In the genomic region with DNA sequence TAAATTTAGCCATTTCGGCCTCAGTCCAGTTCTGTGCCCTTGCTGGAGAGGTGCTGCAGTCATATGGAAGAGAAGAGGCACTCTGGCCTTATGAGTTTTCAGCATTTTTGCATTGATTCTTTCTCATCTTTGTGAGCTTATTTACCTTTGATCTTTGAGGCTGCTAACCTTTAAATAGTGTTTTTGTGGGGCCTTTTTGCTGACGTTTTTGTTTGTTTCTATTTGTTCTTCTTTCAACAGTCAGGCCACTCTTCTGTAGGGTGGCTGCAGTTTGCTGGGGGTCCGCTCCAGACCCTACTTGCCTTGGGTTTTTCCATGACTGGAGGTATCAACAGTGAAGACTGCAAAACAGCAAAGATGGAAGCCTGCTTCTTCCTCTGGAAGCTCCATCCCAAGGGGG, we compare ENCODE assay signal across 27 cellular contexts.
"Had no signal": no experiment of that assay in that cellular context is flagged by ENCODE, and none has a peak within 500 bp of the region (broad histone marks: within the 10 kb centered on the region; RNA-seq: fewer than 3 reads in every experiment).

No MANE protein-coding gene starts in this region.

- FAIRE-seq: colon, endometrium, endothelial cell of umbilical vein, frontal cortex had no signal

- ATAC-seq: effector memory CD8-positive, alpha-beta T cell; esophagus mucosa; foreskin keratinocyte; gastrocnemius medialis; gastroesophageal sphincter had no signal

- H3K9me3 ChIP-seq: colonic mucosa, gastrocnemius medialis had no signal

- H3K4me1 ChIP-seq: colonic mucosa, esophagus muscularis mucosa, foreskin keratinocyte, gastrocnemius medialis, gastroesophageal sphincter, heart left ventricle, heart right ventricle had no signal

- H3K4me3 ChIP-seq: colonic mucosa, coronary artery, dorsolateral prefrontal cortex, esophagus muscularis mucosa, gastrocnemius medialis, gastroesophageal sphincter, heart left ventricle, heart right ventricle had no signal

- H3K36me3 ChIP-seq: colonic mucosa, esophagus muscularis mucosa, gastrocnemius medialis, gastroesophageal sphincter, heart left ventricle, heart right ventricle had no signal

- H3K27ac ChIP-seq: colonic mucosa, coronary artery, dorsolateral prefrontal cortex, epithelial cell of prostate, esophagus muscularis mucosa, foreskin keratinocyte, gastrocnemius medialis, gastroesophageal sphincter, heart left ventricle, heart right ventricle had no signal

- DNase-seq: colonic mucosa; cortex of kidney; dermis blood vessel endothelial cell; dorsolateral prefrontal cortex; effector CD4-positive, alpha-beta T cell; effector CD8-positive, alpha-beta T cell; effector memory CD4-positive, alpha-beta T cell; effector memory CD8-positive, alpha-beta T cell; endodermal cell; erythroblast; foreskin fibroblast; foreskin keratinocyte; foreskin melanocyte; gastrocnemius medialis; glutamatergic neuron; head of caudate nucleus; heart right ventricle had no signal

- H3K27me3 ChIP-seq: colonic mucosa, dorsolateral prefrontal cortex, esophagus muscularis mucosa, foreskin keratinocyte, gastrocnemius medialis, gastroesophageal sphincter, heart left ventricle, heart right ventricle had no signal
